Comparison of ENCODE assay signal across 1 cellular context in genomic region chr3:71061037-71061436, GRCh38.
TF ChIP-seq lines count a peak whose summit lies in the region.

No MANE protein-coding gene starts in this region.

TF ChIP-seq in IMR-90, 13 proteins besides CTCF, POLR2A, EP300 and RAD21 (continued from another document):
- no peak for TF ChIP-seq ELK1 (IDR thresholded peaks at IDR 0.05; ENCODE audit: borderline replicate concordance, low read depth, low read length)
- TF ChIP-seq MAFK (IDR thresholded peaks at IDR 0.05; ENCODE audit: low read depth, low read length) = no peak
